In genomic region chr16:75110637-75111513, GRCh38 we compare ENCODE assay signal across 8 cellular contexts. TPM values are rescaled to one million over a fixed set of nuclear protein-coding genes. Genes with fewer than 3 reads are reported as not detected.
DNase-seq lines count a peak whose midpoint lies in the region; ATAC-seq and TF ChIP-seq lines count a peak whose summit lies in the region.

No MANE protein-coding gene starts in this region.

- no peaks in the 10 kb centered on the region for H3K79me2 ChIP-seq in SU-DHL-6 (ENCODE audit: insufficient read depth, low read length)

- no peaks in the 10 kb centered on the region for H3K27me3 ChIP-seq in SU-DHL-6 (ENCODE audit: low read length)
- no peaks in the 10 kb centered on the region for H3K27me3 ChIP-seq in adipocyte (replicated peaks; ENCODE audit: control insufficient read depth, insufficient read depth, low read length)
- peaks cover 0 to 8% (median 0%) of the 10 kb centered on the region in 9 donors for H3K27me3 ChIP-seq in heart left ventricle
- no peaks in the 10 kb centered on the region for H3K27me3 ChIP-seq in upper lobe of left lung

- no peak overlapping the region for H3K4me3 Mint-ChIP-seq in progenitor cell of endocrine pancreas (ENCODE audit: low read depth)

- no peaks in the 10 kb centered on the region for H3K9me2 ChIP-seq in SU-DHL-6 (replicated peaks; ENCODE audit: insufficient read depth, low read length)

- intact Hi-C loops in heart left ventricle (cut with DNase I) = loop anchor here (1.0 to 10.0 kb wide), 9 partner anchors 24 to 396 kb away; partner anchors contain the start of genes ZNRF1 (in 3 of the 10) and ZFP1 (in 1 of the 10)

- peak overlapping the region; percentile 71 for H3K4me2 ChIP-seq in SU-DHL-6 (ENCODE audit: low read depth, low read length, poor library complexity, severe bottlenecking)

- H3K4me3 ChIP-seq in SU-DHL-6 (ENCODE audit: insufficient read depth, low read length, poor library complexity, severe bottlenecking) = peak overlapping the region; percentile 36
- peak overlapping the region; percentile 46 for H3K4me3 ChIP-seq in adipocyte (ENCODE audit: low read length)
- H3K4me3 ChIP-seq in heart left ventricle = peak overlapping the region in 9 of 12 donors; percentile 11 to 43 (median 34)
- H3K4me3 ChIP-seq in upper lobe of left lung = peak overlapping the region in 2 of 4 donors; percentile 12 to 29

- H3K36me3 Mint-ChIP-seq in progenitor cell of endocrine pancreas (ENCODE audit: insufficient read depth) = peaks cover 4% of the 10 kb centered on the region

- H3K27ac ChIP-seq in SU-DHL-6 (ENCODE audit: low read depth, low read length) (peak overlapping the region; percentile 96), heart left ventricle (peak overlapping the region in 11 of 12 donors; percentile 77 to 98 (median 91)), upper lobe of left lung (peak overlapping the region; percentile 54 to 90 (median 73))

- H3K36me3 ChIP-seq in SU-DHL-6 (ENCODE audit: low read length) = no peaks in the 10 kb centered on the region
- H3K36me3 ChIP-seq in adipocyte (ENCODE audit: control insufficient read depth, insufficient read depth, low read length, severe bottlenecking) = no peaks in the 10 kb centered on the region
- H3K36me3 ChIP-seq in heart left ventricle = peaks cover 0 to 9% (median 0%) of the 10 kb centered on the region in 9 donors
- H3K36me3 ChIP-seq in upper lobe of left lung = peaks cover 0 to 3% (median 0%) of the 10 kb centered on the region in 4 donors

- no peaks in the 10 kb centered on the region for H3K27me3 Mint-ChIP-seq in progenitor cell of endocrine pancreas

- H3K9me3 ChIP-seq in SU-DHL-6 (ENCODE audit: insufficient read depth, low read length) (no peaks in the 10 kb centered on the region), adipocyte (ENCODE audit: control insufficient read depth, low read length) (no peaks in the 10 kb centered on the region), heart left ventricle (no peaks in the 10 kb centered on the region), upper lobe of left lung (no peaks in the 10 kb centered on the region)

- no peak for TF ChIP-seq POLR2A in heart left ventricle (IDR thresholded peaks at IDR 0.05)
- peak in 1 of 4 donors; percentile 17 for TF ChIP-seq POLR2A in upper lobe of left lung (IDR thresholded peaks at IDR 0.05)

- H3K4me1 ChIP-seq in adipocyte (ENCODE audit: control insufficient read depth, insufficient read depth, low read length) = peaks cover 36% of the 10 kb centered on the region
- peaks cover 6 to 92% (median 56%) of the 10 kb centered on the region in 12 donors for H3K4me1 ChIP-seq in heart left ventricle
- peaks cover 46 to 83% (median 79%) of the 10 kb centered on the region in 4 donors for H3K4me1 ChIP-seq in upper lobe of left lung

- peaks cover 31% of the 10 kb centered on the region for H3F3A ChIP-seq in SU-DHL-6 (ENCODE audit: insufficient read depth)

- TF ChIP-seq CTCF in GM10248 (IDR thresholded peaks at IDR 0.05; ENCODE audit: control extremely low read depth, extremely low read depth, low read depth, missing control alignments) (peak; percentile 93), SU-DHL-6 (IDR thresholded peaks at IDR 0.05; ENCODE audit: insufficient read depth, low read length, poor library complexity, severe bottlenecking) (peak; percentile 82), heart left ventricle (IDR thresholded peaks at IDR 0.05) (peak; percentile 85 to 97 (median 93)), progenitor cell of endocrine pancreas (IDR thresholded peaks at IDR 0.05; ENCODE audit: unreplicated experiment) (peak; percentile 79), upper lobe of left lung (IDR thresholded peaks at IDR 0.05) (peak; percentile 89 to 97 (median 96))

- TF ChIP-seq EP300 in upper lobe of left lung (IDR thresholded peaks at IDR 0.05) = no peak

- H3K9ac ChIP-seq in SU-DHL-6 (ENCODE audit: low read length) (peak overlapping the region; percentile 66), adipocyte (ENCODE audit: low read length) (peak overlapping the region; percentile 74)

- 14 to 21% (median 16%) methylated on average over 27 to 28 of the region's 28 CpGs for WGBS in heart left ventricle, 4 donors
- 31 to 34% methylated on average over 14 to 27 of the region's 28 CpGs for WGBS in upper lobe of left lung, 2 donors

- peaks cover 9% of the 10 kb centered on the region for H3K4me1 Mint-ChIP-seq in progenitor cell of endocrine pancreas (ENCODE audit: low read depth)

- POLR2A ChIA-PET in GM10248 (lab: Yijun Ruan, JAX) = interaction anchor here (1.1 kb wide), 1 partner anchor 113 kb away, joined by 3 read pairs; no protein-coding TSS in a partner anchor

- ATAC-seq in HG02610 (IDR thresholded peaks at IDR 0.05; ENCODE audit: unreplicated experiment) (peak; percentile 69), heart left ventricle (peak; percentile 39 to 65 (median 58)), upper lobe of left lung (ENCODE audit: low FRiP score in 2 of 2) (peak; percentile 89 to 92)

- CTCF ChIA-PET in GM10248 (lab: Yijun Ruan, JAX) = interaction anchor here (0.7 to 7.0 kb wide), 65 partner anchors 9 to 599 kb away, joined by 3 to 108 read pairs (median 6); partner anchors contain the start of genes FA2H, WDR59, ZFP1 and ZNRF1

- H3K27ac Mint-ChIP-seq in progenitor cell of endocrine pancreas = peak overlapping the region; percentile 57

- H4K20me1 ChIP-seq in SU-DHL-6 (ENCODE audit: low read depth, low read length) = no peaks in the 10 kb centered on the region

- H2AFZ ChIP-seq in SU-DHL-6 (ENCODE audit: low read depth, low read length, severe bottlenecking) = peak overlapping the region; percentile 43

- DNase-seq in GM10248 (ENCODE audit: extremely low spot score) = peak; percentile 92
- DNase-seq in NCI-H1092 treated with DMSO at 0.1 percent for 48 hours (lab: John Stamatoyannopoulos, UW) = peak; percentile 82
- DNase-seq in adipocyte (ENCODE audit: low read depth) = peak; percentile 97
- DNase-seq in heart left ventricle = peak; percentile 88 to 94 (median 91)
- DNase-seq in progenitor cell of endocrine pancreas (ENCODE audit: low spot score, unreplicated experiment) = peak; percentile 66
- peak; percentile 78 to 92 for DNase-seq in upper lobe of left lung

- H3K9me3 Mint-ChIP-seq in progenitor cell of endocrine pancreas (ENCODE audit: low read depth) = no peaks in the 10 kb centered on the region

RNA-seq across cellular contexts. Expression of gene LDHD, which starts 5.7 kb away (rescaled TPM):
- 100 to 1,000 TPM in 3 of 9 donors, 10 to 100 TPM in 6; 56.4 to 185 (median 90.6) TPM for total RNA-seq in heart left ventricle
- polyA plus RNA-seq in heart left ventricle = 100 to 1,000 TPM in 1 of 2 donors, 10 to 100 TPM in 1; 49.0 to 104 TPM
- 0.64 and 0.89 TPM in 2 replicates for total RNA-seq in progenitor cell of endocrine pancreas
- total RNA-seq in upper lobe of left lung = 10 to 100 TPM in 5 of 6 donors, 1 to 10 TPM in 1; 7.8 to 35.6 (median 16.8) TPM

RNA-seq across cellular contexts. Expression of gene ZFP1, which starts 37.4 kb away (rescaled TPM):
- total RNA-seq in heart left ventricle (10 to 100 TPM in 1 of 9 donors, 1 to 10 TPM in 8; 3.8 to 10.7 (median 6.2) TPM), progenitor cell of endocrine pancreas (16.3 and 17.5 TPM in 2 replicates), upper lobe of left lung (10 to 100 TPM in 1 of 6 donors, 1 to 10 TPM in 5; 4.2 to 10.8 (median 7.0) TPM)
- polyA plus RNA-seq in heart left ventricle = 1 to 10 TPM; 3.1 to 5.5 TPM
